ENCODE assay signal across 1 cellular context in genomic region chr2:145258903-145259579, GRCh38.
TF ChIP-seq lines count a peak whose summit lies in the region.

No MANE protein-coding gene starts in this region.

TF ChIP-seq in WTC11, 78 proteins besides CTCF, POLR2A, EP300 and RAD21 (continued from another document):
- no peak for TF ChIP-seq ARID4B (CRISPR knock-in tag; IDR thresholded peaks at IDR 0.05; ENCODE audit: borderline replicate concordance)
- no peak for TF ChIP-seq SOX15 (CRISPR knock-in tag; IDR thresholded peaks at IDR 0.05)
- TF ChIP-seq NR3C1 (CRISPR knock-in tag; conservative IDR thresholded peaks at IDR 0.05; ENCODE audit: low read depth), result no peak
